Comparison of ENCODE assay signal across 12 cellular contexts in the genomic region with DNA sequence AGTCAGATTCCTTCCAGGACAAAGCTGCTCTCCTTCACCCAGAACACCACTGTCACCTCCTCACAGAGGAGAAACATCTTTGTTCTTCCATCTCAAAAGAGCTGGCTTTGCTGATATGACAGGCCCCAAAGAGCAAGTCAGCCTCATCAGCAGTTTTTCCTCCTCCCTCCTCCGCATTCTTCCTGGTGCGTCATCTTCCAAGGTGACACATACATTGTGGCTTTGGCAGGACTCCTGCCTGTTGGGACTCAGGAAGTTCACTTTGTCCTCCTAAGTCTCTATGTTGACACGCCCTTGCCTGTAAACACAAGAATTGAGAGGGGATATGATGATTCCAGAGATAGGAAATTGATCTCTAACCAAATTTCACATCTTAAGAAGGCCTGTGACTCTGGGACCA. TPM values are rescaled to one million over a fixed set of nuclear protein-coding genes. Genes with fewer than 3 reads are reported as not detected.
DNase-seq lines count a peak whose midpoint lies in the region; ATAC-seq and TF ChIP-seq lines count a peak whose summit lies in the region.
"Not testable (repeated sequence)": the region's sequence is repeated elsewhere in the genome, so short reads cannot be mapped to it uniquely, and the experiment has no call there.
"Had no signal": no experiment of that assay in that cellular context is flagged by ENCODE, and none has a peak within 500 bp of the region (broad histone marks: within the 10 kb centered on the region; RNA-seq: fewer than 3 reads in every experiment).

No MANE protein-coding gene starts in this region.

- peak overlapping the region; percentile 14 for H3K27ac ChIP-seq in RWPE2 (ENCODE audit: poor library complexity, severe bottlenecking)
- not testable (repeated sequence) for H3K27ac ChIP-seq in heart right ventricle

- not testable (repeated sequence) for H3K36me3 ChIP-seq in RWPE2 (ENCODE audit: low read depth); adipocyte (ENCODE audit: control insufficient read depth, insufficient read depth, low read length, severe bottlenecking); heart right ventricle

- ATAC-seq in RWPE2 (ENCODE audit: low read depth), result peak; percentile 84
- peak in 5 of 8 donors; percentile 56 to 75 (median 69) for ATAC-seq in heart right ventricle

- intact Hi-C loops in heart right ventricle (cut with DNase I), result not testable (repeated sequence)

- not testable (repeated sequence) for H3K4me3 ChIP-seq in RWPE2 (ENCODE audit: severe bottlenecking); adipocyte (ENCODE audit: low read length); epithelial cell of esophagus (ENCODE audit: low read length); heart right ventricle

- not testable (repeated sequence) for H3K4me1 ChIP-seq in RWPE2 (ENCODE audit: insufficient read depth, poor library complexity, severe bottlenecking); adipocyte (ENCODE audit: control insufficient read depth, insufficient read depth, low read length)
- H3K4me1 ChIP-seq in heart right ventricle, result peaks cover 0 to 16% (median 0%) of the 10 kb centered on the region in 9 donors

- DNase-seq in EH (ENCODE audit: low read depth) (peak; percentile 70), HT1080 (ENCODE audit: low read depth) (peak; percentile 90), adipocyte (ENCODE audit: low read depth) (peak; percentile 25), epithelial cell of esophagus (ENCODE audit: low read depth) (peak; percentile 84), non-pigmented ciliary epithelial cell (ENCODE audit: low read depth) (peak; percentile 36)
- not testable (repeated sequence) for DNase-seq in RWPE2 (ENCODE audit: low spot score); heart right ventricle

- not testable (repeated sequence) for H3K9me3 ChIP-seq in RWPE2 (ENCODE audit: severe bottlenecking); adipocyte (ENCODE audit: control insufficient read depth, low read length); heart right ventricle

- H3K9ac ChIP-seq in adipocyte (ENCODE audit: low read length), result not testable (repeated sequence)

- H3K27me3 ChIP-seq in RWPE2 (ENCODE audit: insufficient read depth, poor library complexity, severe bottlenecking); adipocyte (replicated peaks; ENCODE audit: control insufficient read depth, insufficient read depth, low read length); heart right ventricle: not testable (repeated sequence)

- 64 to 76% methylated on average over 3 of the region's 3 CpGs for WGBS in heart right ventricle, 2 donors

- not testable (repeated sequence) for TF ChIP-seq CTCF in RWPE2 (IDR thresholded peaks at IDR 0.05; ENCODE audit: poor library complexity, severe bottlenecking); epithelial cell of esophagus (IDR thresholded peaks at IDR 0.05; ENCODE audit: insufficient read depth, low read depth, low read length, missing control alignments); heart right ventricle (IDR thresholded peaks at IDR 0.05)

RNA-seq across cellular contexts. Expression of a gene that starts 23.1 kb away (rescaled TPM):
- not detected in 2 replicates for total RNA-seq in HT1080 (2014; rRNA removed; shearing (Covaris generic))
- polyA plus RNA-seq in HT1080 (2015; cell fraction: cytosol; rRNA removed), result not detected in 2 replicates
- polyA plus RNA-seq in HT1080 (2015; cell fraction: nucleus; rRNA removed), result not detected in 2 replicates
- total RNA-seq in heart right ventricle, result not detected
- polyA plus RNA-seq in heart right ventricle, result not detected
- total RNA-seq: CD4-positive, CD25-positive, alpha-beta regulatory T cell; chondrocyte; OCI-LY7; thoracic aorta had no signal
- polyA plus RNA-seq: CD4-positive, CD25-positive, alpha-beta regulatory T cell; immature natural killer cell had no signal
